In genomic region chr13:95678967-95679366, GRCh38 we compare ENCODE assay signal across 11 cellular contexts. TPM values are rescaled to one million over a fixed set of nuclear protein-coding genes. Genes with fewer than 3 reads are reported as not detected.
DNase-seq lines count a peak whose midpoint lies in the region; ATAC-seq and TF ChIP-seq lines count a peak whose summit lies in the region.
"Had no signal": no experiment of that assay in that cellular context is flagged by ENCODE, and none has a peak within 500 bp of the region (broad histone marks: within the 10 kb centered on the region; RNA-seq: fewer than 3 reads in every experiment).

No MANE protein-coding gene starts in this region.

- H4K20me1 ChIP-seq in smooth muscle cell (ENCODE audit: low read depth) = peaks cover 61% of the 10 kb centered on the region

- peak overlapping the region; percentile 98 for H3K4me3 Mint-ChIP-seq in activated T-cell treated with anti-CD3 and anti-CD28 coated beads, Interleukin-2, amount 50 U/mL, for 4 hours

- H2AFZ ChIP-seq in smooth muscle cell (ENCODE audit: low read depth) = no peak overlapping the region

- H3K27me3 Mint-ChIP-seq in activated T-cell treated with anti-CD3 and anti-CD28 coated beads, Interleukin-2, amount 50 U/mL, for 4 hours (ENCODE audit: low read depth) = no peaks in the 10 kb centered on the region

- H3K36me3 ChIP-seq in smooth muscle cell (ENCODE audit: low read depth) = no peaks in the 10 kb centered on the region

- no peak for ATAC-seq in activated T-cell treated with anti-CD3 and anti-CD28 coated beads, Interleukin-2, amount 50 U/mL, for 4 hours
- ATAC-seq in HG02610 (IDR thresholded peaks at IDR 0.05; ENCODE audit: unreplicated experiment) = no peak

- 86% methylated on average over 4 of the region's 4 CpGs for WGBS in smooth muscle cell (ENCODE audit: low lambda C conversion rate)

- H3K4me1 ChIP-seq in smooth muscle cell (ENCODE audit: low read depth) = peaks cover 18% of the 10 kb centered on the region

- H3K79me2 ChIP-seq in smooth muscle cell (ENCODE audit: low read depth) = peaks cover 67% of the 10 kb centered on the region

- peaks cover 24% of the 10 kb centered on the region for H3K36me3 Mint-ChIP-seq in activated T-cell treated with anti-CD3 and anti-CD28 coated beads, Interleukin-2, amount 50 U/mL, for 4 hours (ENCODE audit: insufficient read depth)

- TF ChIP-seq CTCF in WI38 (IDR thresholded peaks at IDR 0.05; ENCODE audit: low read depth, low read length) = no peak
- TF ChIP-seq CTCF in fibroblast of the aortic adventitia (IDR thresholded peaks at IDR 0.05; ENCODE audit: insufficient read depth, low read length) = no peak
- TF ChIP-seq CTCF in smooth muscle cell (IDR thresholded peaks at IDR 0.05; ENCODE audit: borderline replicate concordance, insufficient read depth, poor library complexity, severe bottlenecking) = no peak

- DNase-seq in activated T-cell treated with anti-CD3 and anti-CD28 coated beads, Interleukin-2, amount 50 U/mL, for 4 hours = no peak
- no peak for DNase-seq in activated T-cell treated with anti-CD3 and anti-CD28 coated beads, Interleukin-2, amount 50 U/mL, for 1 hour
- DNase-seq in fibroblast of the aortic adventitia (ENCODE audit: low read depth) (no peak), smooth muscle cell (lab: John Stamatoyannopoulos, UW; ENCODE audit: unreplicated experiment) (no peak), C1 segment of cervical spinal cord (lab: John Stamatoyannopoulos, UW) (no peak)
- DNase-seq in activated CD4-positive, CD25-positive, alpha-beta regulatory T cell (lab: John Stamatoyannopoulos, UW) = no peak
- DNase-seq: amniotic stem cell; stimulated activated CD4-positive, alpha-beta T cell treated with anti-CD3 and anti-CD28 coated beads, Interleukin-1b, Interleukin-23, amount 100 ng/mL, for 48 hours had no signal

- peaks cover 71% of the 10 kb centered on the region for H3K4me1 Mint-ChIP-seq in activated T-cell treated with anti-CD3 and anti-CD28 coated beads, Interleukin-2, amount 50 U/mL, for 4 hours (ENCODE audit: low read depth)

- H3K27me3 ChIP-seq in smooth muscle cell (ENCODE audit: low read depth) = no peaks in the 10 kb centered on the region

- no peak overlapping the region for H3K27ac ChIP-seq in smooth muscle cell (ENCODE audit: low read depth)
- H3K27ac ChIP-seq: C4-2B had no signal

- H3K4me3 ChIP-seq in WI38 (ENCODE audit: low read depth, low read length) (peak overlapping the region; percentile 86), fibroblast of the aortic adventitia (ENCODE audit: low read depth, low read length) (peak overlapping the region; percentile 97), smooth muscle cell (peak overlapping the region; percentile 87)

- no peaks in the 10 kb centered on the region for H3F3A ChIP-seq in smooth muscle cell (ENCODE audit: low read depth)

- H3K4me2 ChIP-seq in smooth muscle cell = peak overlapping the region; percentile 90

- peak overlapping the region; percentile 91 for H3K9ac ChIP-seq in smooth muscle cell (ENCODE audit: low read depth)

- no peaks in the 10 kb centered on the region for H3K9me3 ChIP-seq in smooth muscle cell (replicated peaks; ENCODE audit: low read depth)

- no peaks in the 10 kb centered on the region for H3K9me3 Mint-ChIP-seq in activated T-cell treated with anti-CD3 and anti-CD28 coated beads, Interleukin-2, amount 50 U/mL, for 4 hours

RNA-seq across cellular contexts. Expression of gene DNAJC3, which starts 2.0 kb away (rescaled TPM):
- 10 to 100 TPM; 30.2 to 39.3 (median 31.2) TPM for total RNA-seq in activated T-cell treated with anti-CD3 and anti-CD28 coated beads, Interleukin-2, amount 50 U/mL, for 4 hours
- total RNA-seq in fibroblast of the aortic adventitia (ENCODE audit: low replicate concordance) = 64.1 and 65.8 TPM in 2 replicates
- 47.8 and 50.9 TPM in 2 replicates for total RNA-seq in smooth muscle cell
- polyA plus RNA-seq in smooth muscle cell = 15.2 and 15.7 TPM in 2 replicates

RNA-seq across cellular contexts. Expression of gene DZIP1, which starts 34.5 kb away (rescaled TPM):
- under 1 TPM in 2 of 3 donors, not detected in 1; 0.16 to 0.23 TPM for total RNA-seq in activated T-cell treated with anti-CD3 and anti-CD28 coated beads, Interleukin-2, amount 50 U/mL, for 4 hours
- total RNA-seq in fibroblast of the aortic adventitia (ENCODE audit: low replicate concordance) (20.1 and 37.3 TPM in 2 replicates), smooth muscle cell (23.6 and 45.3 TPM in 2 replicates)
- 8.2 and 15.2 TPM in 2 replicates for polyA plus RNA-seq in smooth muscle cell

Comparison
In these comparisons a context has a peak if more than half of its experiments do, and no peak if none do; other contexts are left out.
1. RNA of gene DZIP1, which starts 34.5 kb away (total RNA-seq): 20.1 to 37.3 TPM in fibroblast of the aortic adventitia and 23.6 to 45.3 TPM in smooth muscle cell; 0.16 to 0.23 TPM in activated T-cell treated with anti-CD3 and anti-CD28 coated beads, Interleukin-2, amount 50 U/mL, for 4 hours; every median in the first group is over 10 times any median in the second.
2. Peak in every context shown above with its lines, with median percentiles within 50 percentile points of each other: H3K4me3 ChIP-seq.